ENCODE assay signal across 15 cellular contexts in genomic region chr2:28055325-28055970, GRCh38.
DNase-seq lines count a peak whose midpoint lies in the region; ATAC-seq lines count a peak whose summit lies in the region.
"Had no signal": no experiment of that assay in that cellular context is flagged by ENCODE, and none has a peak within 500 bp of the region (broad histone marks: within the 10 kb centered on the region; RNA-seq: fewer than 3 reads in every experiment).

No MANE protein-coding gene starts in this region.

- no peaks in the 10 kb centered on the region for H3K4me1 ChIP-seq in CD8-positive, alpha-beta memory T cell (ENCODE audit: insufficient read depth, low read length)
- H3K4me1 ChIP-seq: left lung had no signal

- POLR2A ChIA-PET in activated CD8-positive, alpha-beta T cell treated with anti-CD3 and anti-CD28 coated beads, Interleukin-2, amount 10 ng/mL, durations not matched to agents 7 days and 5 days (lab: Charles Lee), result no interaction called here
- POLR2A ChIA-PET in CD8-positive, alpha-beta memory T cell (lab: Charles Lee), result no interaction called here

- peak; percentile 70 for ATAC-seq in activated CD8-positive, alpha-beta T cell treated with anti-CD3 and anti-CD28 coated beads, Interleukin-2, amount 10 ng/mL, durations not matched to agents 7 days and 5 days
- no peak for ATAC-seq in HG03457 (IDR thresholded peaks at IDR 0.05; ENCODE audit: unreplicated experiment)
- ATAC-seq: left lung had no signal

- no peaks in the 10 kb centered on the region for H3K27me3 ChIP-seq in CD8-positive, alpha-beta memory T cell (ENCODE audit: insufficient read depth, low read length, poor library complexity, severe bottlenecking)
- H3K27me3 ChIP-seq: left lung, sigmoid colon had no signal

- no peak overlapping the region for H3K4me3 ChIP-seq in CD8-positive, alpha-beta memory T cell (ENCODE audit: low read length)
- H3K4me3 ChIP-seq: left lung, sigmoid colon had no signal

- H3K27ac ChIP-seq in CD8-positive, alpha-beta memory T cell (ENCODE audit: low read depth, low read length), result no peak overlapping the region
- H3K27ac ChIP-seq: left lung, sigmoid colon had no signal

- no peaks in the 10 kb centered on the region for H3K27me3 Mint-ChIP-seq in activated CD8-positive, alpha-beta T cell treated with anti-CD3 and anti-CD28 coated beads, Interleukin-2, amount 10 ng/mL, durations not matched to agents 7 days and 5 days (ENCODE audit: low read depth)
- no peaks in the 10 kb centered on the region for H3K27me3 Mint-ChIP-seq in CD8-positive, alpha-beta memory T cell
- H3K27me3 Mint-ChIP-seq: activated naive CD4-positive, alpha-beta T cell treated with anti-CD3 and anti-CD28 coated beads, Interleukin-2, amount 50 U/mL, for 24 hours had no signal

- DNase-seq in EH (ENCODE audit: low read depth) (peak; percentile 63), HT1080 (ENCODE audit: low read depth) (peak; percentile 62), fibroblast of peridontal ligament (ENCODE audit: extremely low read depth) (peak; percentile 24), DMS79 treated with DMSO at 0.1 percent for 48 hours (lab: John Stamatoyannopoulos, UW) (no peak)
- DNase-seq in activated CD8-positive, alpha-beta T cell treated with anti-CD3 and anti-CD28 coated beads, Interleukin-2, amount 10 ng/mL, durations not matched to agents 7 days and 5 days, result no peak
- no peak for DNase-seq in CD8-positive, alpha-beta memory T cell
- no peak for DNase-seq in activated effector memory CD4-positive, alpha-beta T cell treated with anti-CD3 and anti-CD28 coated beads, Interleukin-2, amount 50 U/mL, for 16 hours
- DNase-seq: DMS153; effector CD4-positive, alpha-beta T cell; foreskin melanocyte; left lung; NCI-H526 treated with DMSO at 0.1 percent for 48 hours; sigmoid colon had no signal

- no peaks in the 10 kb centered on the region for H3K9me3 ChIP-seq in CD8-positive, alpha-beta memory T cell (ENCODE audit: low read length)
- H3K9me3 ChIP-seq: left lung, sigmoid colon had no signal

- no peaks in the 10 kb centered on the region for H3K36me3 ChIP-seq in CD8-positive, alpha-beta memory T cell (ENCODE audit: insufficient read depth, low read length)
- H3K36me3 ChIP-seq: left lung, sigmoid colon had no signal

- peaks cover 51% of the 10 kb centered on the region for H3K36me3 Mint-ChIP-seq in activated CD8-positive, alpha-beta T cell treated with anti-CD3 and anti-CD28 coated beads, Interleukin-2, amount 10 ng/mL, durations not matched to agents 7 days and 5 days (ENCODE audit: low read depth)
- H3K36me3 Mint-ChIP-seq in CD8-positive, alpha-beta memory T cell, result peaks cover 5 to 14% (median 11%) of the 10 kb centered on the region in 3 donors

- peaks cover 35% of the 10 kb centered on the region for H3K4me1 Mint-ChIP-seq in activated CD8-positive, alpha-beta T cell treated with anti-CD3 and anti-CD28 coated beads, Interleukin-2, amount 10 ng/mL, durations not matched to agents 7 days and 5 days (ENCODE audit: low read depth)
- no peaks in the 10 kb centered on the region for H3K4me1 Mint-ChIP-seq in CD8-positive, alpha-beta memory T cell
- H3K4me1 Mint-ChIP-seq: activated naive CD4-positive, alpha-beta T cell treated with anti-CD3 and anti-CD28 coated beads, Interleukin-2, amount 50 U/mL, for 24 hours had no signal

- CTCF ChIA-PET in activated CD8-positive, alpha-beta T cell treated with anti-CD3 and anti-CD28 coated beads, Interleukin-2, amount 10 ng/mL, durations not matched to agents 7 days and 5 days (lab: Charles Lee), result no interaction called here
- CTCF ChIA-PET in CD8-positive, alpha-beta memory T cell (lab: Charles Lee), result no interaction called here

- no peak overlapping the region for H3K4me3 Mint-ChIP-seq in activated CD8-positive, alpha-beta T cell treated with anti-CD3 and anti-CD28 coated beads, Interleukin-2, amount 10 ng/mL, durations not matched to agents 7 days and 5 days
- no peak overlapping the region for H3K4me3 Mint-ChIP-seq in CD8-positive, alpha-beta memory T cell
- H3K4me3 Mint-ChIP-seq: activated naive CD4-positive, alpha-beta T cell treated with anti-CD3 and anti-CD28 coated beads, Interleukin-2, amount 50 U/mL, for 24 hours had no signal

- H3K9me3 Mint-ChIP-seq in activated CD8-positive, alpha-beta T cell treated with anti-CD3 and anti-CD28 coated beads, Interleukin-2, amount 10 ng/mL, durations not matched to agents 7 days and 5 days (ENCODE audit: insufficient read depth), result peaks cover 17% of the 10 kb centered on the region
- no peaks in the 10 kb centered on the region for H3K9me3 Mint-ChIP-seq in CD8-positive, alpha-beta memory T cell
- H3K9me3 Mint-ChIP-seq: activated naive CD4-positive, alpha-beta T cell treated with anti-CD3 and anti-CD28 coated beads, Interleukin-2, amount 50 U/mL, for 24 hours had no signal

- H3K27ac Mint-ChIP-seq in activated CD8-positive, alpha-beta T cell treated with anti-CD3 and anti-CD28 coated beads, Interleukin-2, amount 10 ng/mL, durations not matched to agents 7 days and 5 days, result peak overlapping the region; percentile 83
- H3K27ac Mint-ChIP-seq in CD8-positive, alpha-beta memory T cell, result peak overlapping the region in 1 of 8 donors; percentile 57
- H3K27ac Mint-ChIP-seq: activated naive CD4-positive, alpha-beta T cell treated with anti-CD3 and anti-CD28 coated beads, Interleukin-2, amount 50 U/mL, for 24 hours had no signal

Comparison
In these comparisons a context has a peak if more than half of its experiments do, and no peak if none do; other contexts are left out.
1. DNase-seq: peak in EH (single experiment), HT1080 (single experiment) and fibroblast of peridontal ligament (single experiment); none in activated CD8-positive, alpha-beta T cell treated with anti-CD3 and anti-CD28 coated beads, Interleukin-2, amount 10 ng/mL, durations not matched to agents 7 days and 5 days (single experiment), CD8-positive, alpha-beta memory T cell (0 of 5), activated effector memory CD4-positive, alpha-beta T cell treated with anti-CD3 and anti-CD28 coated beads, Interleukin-2, amount 50 U/mL, for 16 hours (single experiment) and DMS79 treated with DMSO at 0.1 percent for 48 hours (single experiment).